13 cellular contexts compared by ENCODE assay signal in the genomic region with DNA sequence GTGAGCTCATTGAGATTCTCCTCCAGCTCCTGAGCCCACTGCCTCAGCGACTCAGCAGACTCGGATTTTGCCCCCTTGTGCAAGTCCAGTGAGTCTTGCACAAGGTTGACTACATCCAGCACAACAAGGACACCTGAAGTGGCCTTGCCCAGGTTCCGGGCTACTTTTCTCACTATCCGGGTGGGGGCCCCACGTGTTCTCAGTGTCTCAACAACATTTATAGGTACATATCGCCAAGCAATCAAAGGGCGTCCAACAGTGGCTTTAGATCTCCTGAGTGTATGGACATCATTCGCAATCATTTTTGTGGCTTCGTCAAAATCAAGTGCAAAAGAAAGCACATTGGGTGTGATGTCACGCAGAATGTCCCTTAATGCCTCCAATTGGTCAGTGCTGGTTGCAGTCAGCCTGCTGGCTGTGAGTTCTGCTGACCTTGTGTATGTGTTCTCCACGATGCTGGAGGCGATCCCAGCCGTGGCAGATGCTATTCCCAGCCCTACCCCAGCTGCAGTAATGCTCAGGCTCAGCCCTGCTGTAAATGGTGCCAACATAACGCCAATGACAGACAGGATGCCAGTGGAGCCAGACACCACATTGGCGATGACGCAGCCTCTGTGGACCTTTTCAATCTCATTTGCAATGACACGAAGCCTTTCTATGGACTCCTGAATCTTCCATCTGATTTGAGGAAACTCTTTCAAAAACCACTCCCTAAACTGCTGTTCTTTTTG. TPM values are rescaled to one million over a fixed set of nuclear protein-coding genes. Genes with fewer than 3 reads are reported as not detected.
A peak's percentile ranks its signal among the peaks of the same experiment; 100 is the strongest.
DNase-seq lines count a peak whose midpoint lies in the region; ATAC-seq and TF ChIP-seq lines count a peak whose summit lies in the region.
"Had no signal": no experiment of that assay in that cellular context is flagged by ENCODE, and none has a peak within 500 bp of the region (broad histone marks: within the 10 kb centered on the region; RNA-seq: fewer than 3 reads in every experiment).

No MANE protein-coding gene starts in this region.

- no peak overlapping the region for H2AFZ ChIP-seq in GM23248

- 0 out of 2 replicates have a peak, but pooled peaks cover 9% of the 10 kb centered on the region for H3F3A ChIP-seq in GM23248 (ENCODE audit: insufficient read depth)

- WGBS in GM23248 (ENCODE audit: low coverage in 1 of 2, low lambda C conversion rate in 2 of 2, missing lambda C conversion rate in 2 of 2), 2 experiments: 53 to 54% methylated on average over 17 of the region's 17 CpGs

- H4K20me1 ChIP-seq in GM23248 (ENCODE audit: insufficient read depth): no peaks in the 10 kb centered on the region

- H3K4me1 ChIP-seq in GM23248 (ENCODE audit: insufficient read depth) (no peaks in the 10 kb centered on the region), gastrocnemius medialis (peaks cover 0 to 8% of the 10 kb centered on the region in 2 donors)

- H3K9me2 ChIP-seq in GM23248 (ENCODE audit: insufficient read depth): no peaks in the 10 kb centered on the region

- no peak overlapping the region for H3K9ac ChIP-seq in GM23248

- H3K4me3 ChIP-seq in GM23248 (no peak overlapping the region), gastrocnemius medialis (no peak overlapping the region)
- H3K4me3 ChIP-seq: GM12878 had no signal

- peak; percentile 89 to 96 for ATAC-seq in gastrocnemius medialis
- no peak for ATAC-seq in HG03342 (IDR thresholded peaks at IDR 0.05; ENCODE audit: unreplicated experiment)
- no peak for ATAC-seq in HG03159 (IDR thresholded peaks at IDR 0.05; ENCODE audit: unreplicated experiment)
- ATAC-seq: GM12878 had no signal

- intact Hi-C loops in gastrocnemius medialis (cut with DNase I; ENCODE audit: low total_unique reads): no loop called here

- TF ChIP-seq CTCF in gastrocnemius medialis (IDR thresholded peaks at IDR 0.05 in 4 of 5, conservative IDR thresholded peaks at IDR 0.05 in 1 of 5): no peak

- H3K4me2 ChIP-seq in GM23248 (ENCODE audit: unreplicated experiment): no peak overlapping the region

- DNase-seq in GM23248 (peak; percentile 83), hippocampal formation (lab: John Stamatoyannopoulos, UW) (peak; percentile 81 to 85), gastrocnemius medialis (peak; percentile 68 to 78), cerebellar nuclear complex (lab: John Stamatoyannopoulos, UW) (no peak)
- no peak for DNase-seq in stimulated activated CD4-positive, alpha-beta T cell treated with anti-CD3 and anti-CD28 coated beads, Interleukin-4, amount 100 ng/mL, for 4 hours
- DNase-seq: activated CD4-positive, alpha-beta T cell treated with anti-CD3 and anti-CD28 coated beads for 4 hours; activated naive CD8-positive, alpha-beta T cell treated with anti-CD3 and anti-CD28 coated beads for 36 hours; COR-L47; NCI-H2107 had no signal

- in situ Hi-C loops in GM23248 (cut with MboI): loop anchor here (25.0 kb wide), 1 partner anchor 296 kb away; the partner anchor contains the start of gene TXN2
- in situ Hi-C loops in gastrocnemius medialis (cut with MboI; ENCODE audit: low sequenced_read_pairs in 4 of 4): loop anchor here in 2 of 4 donors (5.0 to 10.0 kb wide), 2 partner anchors 84 to 86 kb away; no protein-coding TSS in a partner anchor

- H3K9me3 ChIP-seq in GM23248 (ENCODE audit: low read depth): no peaks in the 10 kb centered on the region
- H3K9me3 ChIP-seq in gastrocnemius medialis: no peaks in the 10 kb centered on the region

- no peak for TF ChIP-seq POLR2A in gastrocnemius medialis (IDR thresholded peaks at IDR 0.05)

- H3K27ac ChIP-seq in GM23248 (0 out of 2 replicates have a peak overlapping the region, but pooled peaks have one; percentile 7), cingulate gyrus (ENCODE audit: low read depth, low read length) (peak overlapping the region; percentile 58), gastrocnemius medialis (peak overlapping the region in 2 of 4 donors; percentile 29 to 39)

- H3K36me3 ChIP-seq in GM23248 (ENCODE audit: low read depth) (no peaks in the 10 kb centered on the region), gastrocnemius medialis (no peaks in the 10 kb centered on the region)

- H3K79me2 ChIP-seq in GM23248 (ENCODE audit: insufficient read depth): no peaks in the 10 kb centered on the region

- H3K27me3 ChIP-seq in GM23248 (replicated peaks; ENCODE audit: insufficient read depth) (no peaks in the 10 kb centered on the region), gastrocnemius medialis (no peaks in the 10 kb centered on the region)

RNA-seq across cellular contexts. Expression of gene APOL4, which starts 10.3 kb away (rescaled TPM):
- total RNA-seq in GM23248 (2014; rRNA removed; shearing (Covaris generic)): not detected in 2 replicates
- polyA plus RNA-seq in GM23248 (2016; fragmentation: Nextera tagmentation; extraction: Ambion mirVana): 0.06 TPM in 1 of 2 replicates, not detected in the other
- total RNA-seq in gastrocnemius medialis: 1 to 10 TPM in 3 of 4 donors, not detected in 1; 1.5 to 2.3 (median 2.0) TPM
- total RNA-seq: GM12878 had no signal

RNA-seq across cellular contexts. Expression of gene APOL3, which starts 30.7 kb away (rescaled TPM):
- total RNA-seq in GM23248 (2014; rRNA removed; shearing (Covaris generic)): 5.5 and 6.2 TPM in 2 replicates
- polyA plus RNA-seq in GM23248 (2016; fragmentation: Nextera tagmentation; extraction: Ambion mirVana): 3.4 and 4.0 TPM in 2 replicates
- 10 to 100 TPM; 16.6 to 23.4 (median 19.3) TPM for total RNA-seq in gastrocnemius medialis

RNA-seq across cellular contexts. Expression of gene APOL2, which starts 48.1 kb away (rescaled TPM):
- total RNA-seq in GM23248 (2014; rRNA removed; shearing (Covaris generic)): 37.7 and 43.8 TPM in 2 replicates
- polyA plus RNA-seq in GM23248 (2016; fragmentation: Nextera tagmentation; extraction: Ambion mirVana): 28.4 and 31.6 TPM in 2 replicates
- 10 to 100 TPM in 3 of 4 donors, 1 to 10 TPM in 1; 8.7 to 25.5 (median 20.9) TPM for total RNA-seq in gastrocnemius medialis

Comparison
In these comparisons a context has a peak if more than half of its experiments do, and no peak if none do; other contexts are left out.
1. DNase-seq: peak in GM23248 (single experiment), hippocampal formation (2 of 2) and gastrocnemius medialis (2 of 2); none in cerebellar nuclear complex (0 of 2) and stimulated activated CD4-positive, alpha-beta T cell treated with anti-CD3 and anti-CD28 coated beads, Interleukin-4, amount 100 ng/mL, for 4 hours (0 of 2).
2. ATAC-seq: peak in gastrocnemius medialis (2 of 2); none in HG03342 (single experiment) and HG03159 (single experiment).